ENCODE assay signal across 8 cellular contexts in genomic region chr9:19379697-19380046, GRCh38. TPM values are rescaled to one million over a fixed set of nuclear protein-coding genes. Genes with fewer than 3 reads are reported as not detected.
DNase-seq lines count a peak whose midpoint lies in the region; ATAC-seq, FAIRE-seq and TF ChIP-seq lines count a peak whose summit lies in the region.

No MANE protein-coding gene starts in this region.

- H3K36me3 ChIP-seq in pancreas = peaks cover 7 to 37% (median 18%) of the 10 kb centered on the region in 3 donors

- POLR2A ChIA-PET in activated CD8-positive, alpha-beta T cell treated with anti-CD3 and anti-CD28 coated beads for 36 hours (lab: Charles Lee) = interaction anchor here (0.7 to 2.6 kb wide), 40 partner anchors 9 to 331 kb away, joined by 3 to 24 read pairs (median 4); partner anchors contain the start of genes ACER2, DENND4C and RRAGA

- DNase-seq in Calu3 (no peak), foreskin melanocyte (peak; percentile 44), pancreas (peak in 1 of 6 donors; percentile 82), islet precursor cell (no peak), dedifferentiated amniotic fluid mesenchymal stem cell (ENCODE audit: extremely low spot score) (no peak)
- no peak for DNase-seq in activated CD8-positive, alpha-beta T cell treated with anti-CD3 and anti-CD28 coated beads for 36 hours

- WGBS in pancreas, 2 donors = 0 to 1% methylated on average over 29 to 30 of the region's 30 CpGs

- no peaks in the 10 kb centered on the region for H3K27me3 Mint-ChIP-seq in Calu3 (ENCODE audit: unreplicated experiment)
- no peaks in the 10 kb centered on the region for H3K27me3 Mint-ChIP-seq in activated CD8-positive, alpha-beta T cell treated with anti-CD3 and anti-CD28 coated beads for 36 hours

- peaks cover 65% of the 10 kb centered on the region for H3K36me3 Mint-ChIP-seq in Calu3 (ENCODE audit: insufficient read depth, unreplicated experiment)
- H3K36me3 Mint-ChIP-seq in activated CD8-positive, alpha-beta T cell treated with anti-CD3 and anti-CD28 coated beads for 36 hours (ENCODE audit: low read depth) = peaks cover 61% of the 10 kb centered on the region

- H3K4me1 Mint-ChIP-seq in Calu3 (ENCODE audit: low read depth, unreplicated experiment) = peaks cover 25% of the 10 kb centered on the region
- H3K4me1 Mint-ChIP-seq in activated CD8-positive, alpha-beta T cell treated with anti-CD3 and anti-CD28 coated beads for 36 hours (ENCODE audit: low read depth) = peaks cover 34% of the 10 kb centered on the region

- H3K4me1 ChIP-seq in pancreas = peaks cover 6 to 15% (median 13%) of the 10 kb centered on the region in 3 donors

- no peak for TF ChIP-seq CTCF in Calu3 (IDR thresholded peaks at IDR 0.05; ENCODE audit: unreplicated experiment)
- TF ChIP-seq CTCF in activated CD8-positive, alpha-beta T cell treated with anti-CD3 and anti-CD28 coated beads for 36 hours (IDR thresholded peaks at IDR 0.05) = no peak
- no peak for TF ChIP-seq CTCF in pancreas (IDR thresholded peaks at IDR 0.05)

- H3K4me3 Mint-ChIP-seq in Calu3 (ENCODE audit: low read depth, unreplicated experiment) = peak overlapping the region; percentile 95
- H3K4me3 Mint-ChIP-seq in activated CD8-positive, alpha-beta T cell treated with anti-CD3 and anti-CD28 coated beads for 36 hours = peak overlapping the region; percentile 98

- H3K27ac ChIP-seq in pancreas = peak overlapping the region; percentile 87 to 96 (median 90)

- H3K27me3 ChIP-seq in pancreas = no peaks in the 10 kb centered on the region

- FAIRE-seq in pancreas (lab: Jason Lieb, UNC) = no peak

- H3K4me3 ChIP-seq in pancreas = peak overlapping the region; percentile 59 to 85 (median 70)

- ATAC-seq in GM21360 (IDR thresholded peaks at IDR 0.05; ENCODE audit: unreplicated experiment) = peak; percentile 22
- peak; percentile 1 for ATAC-seq in HG03558 (IDR thresholded peaks at IDR 0.05; ENCODE audit: extremely low read depth, unreplicated experiment)
- ATAC-seq in activated CD8-positive, alpha-beta T cell treated with anti-CD3 and anti-CD28 coated beads for 36 hours = peak; percentile 19
- peak; percentile 46 to 60 (median 57) for ATAC-seq in pancreas

- H3K9me3 ChIP-seq in pancreas = no peaks in the 10 kb centered on the region

- intact Hi-C loops in Calu3 (cut with micrococcal nuclease; ENCODE audit: unreplicated experiment) (loop anchor here (2.0 to 10.0 kb wide), 2 partner anchors 77 to 305 kb away; no protein-coding TSS in a partner anchor), pancreas (cut with DNase I) (no loop called here)
- intact Hi-C loops in activated CD8-positive, alpha-beta T cell treated with anti-CD3 and anti-CD28 coated beads for 36 hours (cut with micrococcal nuclease) = loop anchor here (2.0 to 10.0 kb wide), 5 partner anchors 29 to 325 kb away; partner anchors contain the start of genes ACER2, DENND4C and HAUS6

- BruUV-seq in Calu3 (replicated peaks; lab: Mats Ljungman, UMichigan) = no TSS peak

- H3K27ac Mint-ChIP-seq in Calu3 (ENCODE audit: unreplicated experiment) = peak overlapping the region; percentile 99
- peak overlapping the region; percentile 99 for H3K27ac Mint-ChIP-seq in activated CD8-positive, alpha-beta T cell treated with anti-CD3 and anti-CD28 coated beads for 36 hours

- CTCF ChIA-PET in Calu3 (lab: Charles Lee) = interaction anchor here (1.0 kb wide), 1 partner anchor 78 kb away, joined by 3 read pairs; no protein-coding TSS in a partner anchor
- CTCF ChIA-PET in activated CD8-positive, alpha-beta T cell treated with anti-CD3 and anti-CD28 coated beads for 36 hours (lab: Charles Lee) = interaction anchor here (1.2 kb wide), 1 partner anchor 85 kb away, joined by 5 read pairs; no protein-coding TSS in a partner anchor

- H3K9me3 Mint-ChIP-seq in Calu3 (ENCODE audit: low read depth, unreplicated experiment) = no peaks in the 10 kb centered on the region
- no peaks in the 10 kb centered on the region for H3K9me3 Mint-ChIP-seq in activated CD8-positive, alpha-beta T cell treated with anti-CD3 and anti-CD28 coated beads for 36 hours

RNA-seq across cellular contexts. Expression of gene RPS6, which starts 0.4 kb away (rescaled TPM):
- total RNA-seq in Calu3 (2022) (964 and 1,043 TPM in 2 replicates), pancreas (1,000 to 10,000 TPM; 1,090 to 2,044 (median 1,810) TPM)
- total RNA-seq in activated CD8-positive, alpha-beta T cell treated with anti-CD3 and anti-CD28 coated beads for 36 hours = 1,000 to 10,000 TPM; 3,991 to 4,024 TPM
- polyA plus RNA-seq in pancreas = 1,000 to 10,000 TPM; 1,877 to 2,705 TPM

RNA-seq across cellular contexts. Expression of gene ACER2, which starts 29.1 kb away (rescaled TPM):
- 7.6 and 10.0 TPM in 2 replicates for total RNA-seq in Calu3 (2022)
- total RNA-seq in activated CD8-positive, alpha-beta T cell treated with anti-CD3 and anti-CD28 coated beads for 36 hours = 1 to 10 TPM; 1.2 to 1.4 TPM
- total RNA-seq in pancreas = 1 to 10 TPM; 4.8 to 8.8 (median 5.5) TPM
- 1 to 10 TPM in 1 of 2 donors, under 1 TPM in 1; 0.84 to 1.3 TPM for polyA plus RNA-seq in pancreas

Comparison
In these comparisons a context has a peak if more than half of its experiments do, and no peak if none do; other contexts are left out.
1. ATAC-seq: peak in every context shown above with its lines; median percentile 57 in pancreas; 22 in GM21360; 19 in activated CD8-positive, alpha-beta T cell treated with anti-CD3 and anti-CD28 coated beads for 36 hours; 1 in HG03558.
2. intact Hi-C loops: an anchor here in Calu3 (2.0 to 10.0 kb wide) and activated CD8-positive, alpha-beta T cell treated with anti-CD3 and anti-CD28 coated beads for 36 hours (2.0 to 10.0 kb wide); none called in pancreas.